In the genomic region with DNA sequence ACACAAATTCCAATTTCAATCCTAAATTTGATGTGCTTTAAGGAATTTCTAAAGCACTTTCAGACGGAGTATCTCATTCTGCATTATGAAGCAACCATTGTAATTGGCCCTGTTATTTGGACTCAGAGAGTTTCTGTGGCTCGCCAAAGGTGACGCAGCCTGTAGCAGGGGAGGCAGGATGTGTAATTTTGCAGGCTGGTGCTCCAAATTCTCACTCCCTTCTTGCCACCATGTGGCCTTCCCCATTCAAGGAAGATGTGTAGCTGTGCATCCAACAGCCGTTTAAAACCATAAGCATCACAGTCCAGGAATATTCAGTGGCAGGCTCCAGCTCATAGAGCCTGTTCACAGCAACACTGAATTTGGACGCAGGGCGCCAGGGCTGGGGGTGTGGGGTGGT, we compare ENCODE assay signal across 16 cellular contexts. TPM values are rescaled to one million over a fixed set of nuclear protein-coding genes. Genes with fewer than 3 reads are reported as not detected.
DNase-seq lines count a peak whose midpoint lies in the region; ATAC-seq, FAIRE-seq and TF ChIP-seq lines count a peak whose summit lies in the region.
"Had no signal": no experiment of that assay in that cellular context is flagged by ENCODE, and none has a peak within 500 bp of the region (broad histone marks: within the 10 kb centered on the region; RNA-seq: fewer than 3 reads in every experiment).

No MANE protein-coding gene starts in this region.

- no peak for DNase-seq in HFFc6
- no peak for DNase-seq in K562 (ENCODE audit: extremely low read depth in 1 of 4, low spot score in 3 of 4)
- DNase-seq in immature natural killer cell = peak in 2 of 3 donors; percentile 36 to 42
- DNase-seq in stimulated activated effector memory CD8-positive, alpha-beta T cell treated with anti-CD3 and anti-CD28 coated beads, Interleukin-12 subunit alpha, Interleukin-12 subunit beta, amount 100 ng/mL, for 72 hours (ENCODE audit: low spot score in 2 of 2) = no peak
- no peak for DNase-seq in foreskin fibroblast
- no peak for DNase-seq in CD14-positive monocyte (ENCODE audit: low spot score)
- DNase-seq in CD8-positive, alpha-beta T cell = no peak
- DNase-seq: activated CD8-positive, alpha-beta memory T cell treated with anti-CD3 and anti-CD28 coated beads, Interleukin-2, amount 50 U/mL, for 48 hours; activated naive CD8-positive, alpha-beta T cell treated with anti-CD3 and anti-CD28 coated beads, Interleukin-2, amount 10 ng/mL, durations not matched to agents 7 days and 5 days; foreskin keratinocyte; GDM1; NCI-H1930; stimulated activated naive CD8-positive, alpha-beta T cell treated with anti-CD3 and anti-CD28 coated beads, Interleukin-15, amount 100 ng/mL, for 72 hours had no signal

- whole genome bisulfite sequencing in K562 (ENCODE audit: insufficient coverage, low coverage, missing lambda C conversion rate) = 85% methylated on average over 6 of the region's 6 CpGs

- H3K79me2 ChIP-seq in K562 (ENCODE audit: control insufficient read depth, insufficient read depth, low read length) = no peaks in the 10 kb centered on the region

- H3K27me3 ChIP-seq in K562 (ENCODE audit: control insufficient read depth in 2 of 2, insufficient read depth in 2 of 2, low read length in 2 of 2) = no peaks in the 10 kb centered on the region
- H3K27me3 ChIP-seq in CD8-positive, alpha-beta T cell (ENCODE audit: insufficient read depth, low read length) = no peaks in the 10 kb centered on the region
- H3K27me3 ChIP-seq: foreskin keratinocyte had no signal

- no peak for TF ChIP-seq EP300 in K562 (IDR thresholded peaks at IDR 0.05; ENCODE audit: low read length)

- peak overlapping the region; percentile 92 for H2AFZ ChIP-seq in K562 (ENCODE audit: low read depth, low read length)

- H3K36me3 Mint-ChIP-seq in HFFc6 (ENCODE audit: low read depth) = peaks cover 13% of the 10 kb centered on the region
- H3K36me3 Mint-ChIP-seq in immature natural killer cell = peaks cover 16 to 40% (median 34%) of the 10 kb centered on the region in 3 donors
- peaks cover 15% of the 10 kb centered on the region for H3K36me3 Mint-ChIP-seq in stimulated activated effector memory CD8-positive, alpha-beta T cell treated with anti-CD3 and anti-CD28 coated beads, Interleukin-12 subunit alpha, Interleukin-12 subunit beta, amount 100 ng/mL, for 72 hours
- peaks cover 21 to 27% of the 10 kb centered on the region in 2 donors for H3K36me3 Mint-ChIP-seq in CD14-positive monocyte
- peaks cover 8% of the 10 kb centered on the region for H3K36me3 Mint-ChIP-seq in CD8-positive, alpha-beta T cell

- no peak overlapping the region for H3K4me2 ChIP-seq in K562 (ENCODE audit: insufficient read depth, low read length)

- in situ Hi-C loops in K562 (cut with MboI) = no loop called here

- H4K20me1 ChIP-seq in K562 (replicated peaks; ENCODE audit: control insufficient read depth, insufficient read depth, low read length) = no peaks in the 10 kb centered on the region

- TF ChIP-seq CTCF in HFFc6 (IDR thresholded peaks at IDR 0.05) (no peak), K562 (IDR thresholded peaks at IDR 0.05 in 2 of 3, conservative IDR thresholded peaks at IDR 0.05 in 1 of 3; ENCODE audit: insufficient read depth in 2 of 3, low read depth in 1 of 3, low read length in 3 of 3) (no peak), foreskin fibroblast (IDR thresholded peaks at IDR 0.05; ENCODE audit: low read depth, low read length) (no peak), CD14-positive monocyte (IDR thresholded peaks at IDR 0.05) (no peak)
- TF ChIP-seq CTCF in CD8-positive, alpha-beta T cell (IDR thresholded peaks at IDR 0.05) = no peak

- BruUV-seq in K562 (replicated peaks; lab: Mats Ljungman, UMichigan) = no TSS peak

- H3K9me3 Mint-ChIP-seq in HFFc6 (peaks cover 5% of the 10 kb centered on the region), immature natural killer cell (no peaks in the 10 kb centered on the region), CD14-positive monocyte (peaks cover 0 to 4% (median 2%) of the 10 kb centered on the region in 7 donors)
- peaks cover 4% of the 10 kb centered on the region for H3K9me3 Mint-ChIP-seq in stimulated activated effector memory CD8-positive, alpha-beta T cell treated with anti-CD3 and anti-CD28 coated beads, Interleukin-12 subunit alpha, Interleukin-12 subunit beta, amount 100 ng/mL, for 72 hours
- no peaks in the 10 kb centered on the region for H3K9me3 Mint-ChIP-seq in CD8-positive, alpha-beta T cell
- H3K9me3 Mint-ChIP-seq: activated naive CD8-positive, alpha-beta T cell treated with anti-CD3 and anti-CD28 coated beads, Interleukin-2, amount 10 ng/mL, durations not matched to agents 7 days and 5 days had no signal

- H3K27ac ChIP-seq in K562 (ENCODE audit: extremely low read depth, low read depth, low read length) = 0 out of 3 replicates have a peak overlapping the region, but pooled peaks have one; percentile 8
- H3K27ac ChIP-seq in CD8-positive, alpha-beta T cell (ENCODE audit: low read depth, low read length) = no peak overlapping the region

- no peak overlapping the region for H3K4me3 ChIP-seq in K562
- no peak overlapping the region for H3K4me3 ChIP-seq in foreskin fibroblast (ENCODE audit: low read depth in 1 of 2, low read length in 2 of 2)
- H3K4me3 ChIP-seq in CD8-positive, alpha-beta T cell (ENCODE audit: low read depth, low read length) = no peak overlapping the region
- H3K4me3 ChIP-seq: HAP-1 had no signal

- ATAC-seq in K562 = no peak
- ATAC-seq in stimulated activated effector memory CD8-positive, alpha-beta T cell treated with anti-CD3 and anti-CD28 coated beads, Interleukin-12 subunit alpha, Interleukin-12 subunit beta, amount 100 ng/mL, for 72 hours = peak; percentile 33
- ATAC-seq in HG02938 (IDR thresholded peaks at IDR 0.05; ENCODE audit: unreplicated experiment) = no peak
- ATAC-seq in CD8-positive, alpha-beta T cell = no peak
- ATAC-seq: stimulated activated naive CD8-positive, alpha-beta T cell treated with anti-CD3 and anti-CD28 coated beads, Interleukin-15, amount 100 ng/mL, for 72 hours had no signal

- CTCF ChIA-PET in K562 (lab: Yijun Ruan, JAX; ENCODE audit: low intra/inter-chr PET ratio) = no interaction called here
- CTCF ChIA-PET in CD8-positive, alpha-beta T cell (lab: Charles Lee) = no interaction called here

- intact Hi-C loops in K562 (cut with micrococcal nuclease) = loop anchor here (2.0 to 5.0 kb wide), 2 partner anchors 21 to 236 kb away; partner anchors contain the start of gene MAP3K4
- intact Hi-C loops in CD14-positive monocyte (cut with micrococcal nuclease) = no loop called here
- intact Hi-C loops in CD8-positive, alpha-beta T cell (cut with DNase I, micrococcal nuclease) = no loop called here

- H3K9ac ChIP-seq in K562 (ENCODE audit: insufficient read depth in 1 of 2, low read depth in 2 of 2, low read length in 2 of 2) = peak overlapping the region in 1 of 2 experiments; percentile 2; a peak in 1 of 4 replicates

- no peaks in the 10 kb centered on the region for H3K9me1 ChIP-seq in K562 (ENCODE audit: control insufficient read depth, insufficient read depth, low read length)

- H3K9me3 ChIP-seq in K562 (replicated peaks; ENCODE audit: control insufficient read depth, insufficient read depth, low read depth, low read length) = peaks cover 14% of the 10 kb centered on the region
- no peaks in the 10 kb centered on the region for H3K9me3 ChIP-seq in CD8-positive, alpha-beta T cell (ENCODE audit: low read length)
- H3K9me3 ChIP-seq: HAP-1 had no signal

- TF ChIP-seq POLR2A in K562 (conservative IDR thresholded peaks at IDR 0.05) = no peak

- TF ChIP-seq RAD21 in K562 (CRISPR knock-in tag; conservative IDR thresholded peaks at IDR 0.05 in 1 of 2, IDR thresholded peaks at IDR 0.05 in 1 of 2) = no peak

- H3K4me1 Mint-ChIP-seq in HFFc6 (ENCODE audit: low read depth) (peaks cover 34% of the 10 kb centered on the region), immature natural killer cell (peaks cover 60 to 68% of the 10 kb centered on the region in 2 donors), CD14-positive monocyte (peaks cover 29% of the 10 kb centered on the region)
- peaks cover 75% of the 10 kb centered on the region for H3K4me1 Mint-ChIP-seq in stimulated activated effector memory CD8-positive, alpha-beta T cell treated with anti-CD3 and anti-CD28 coated beads, Interleukin-12 subunit alpha, Interleukin-12 subunit beta, amount 100 ng/mL, for 72 hours
- H3K4me1 Mint-ChIP-seq in CD8-positive, alpha-beta T cell (ENCODE audit: low read depth) = peaks cover 41% of the 10 kb centered on the region

- H3K27ac Mint-ChIP-seq in HFFc6 = peak overlapping the region; percentile 16; the same call in 1 of the 2 replicates
- H3K27ac Mint-ChIP-seq in immature natural killer cell = peak overlapping the region; percentile 85 to 99 (median 96)
- H3K27ac Mint-ChIP-seq in stimulated activated effector memory CD8-positive, alpha-beta T cell treated with anti-CD3 and anti-CD28 coated beads, Interleukin-12 subunit alpha, Interleukin-12 subunit beta, amount 100 ng/mL, for 72 hours = peak overlapping the region; percentile 43
- peak overlapping the region in 2 of 7 donors; percentile 43 to 68 for H3K27ac Mint-ChIP-seq in CD14-positive monocyte
- H3K27ac Mint-ChIP-seq in CD8-positive, alpha-beta T cell = no peak overlapping the region
- H3K27ac Mint-ChIP-seq: activated naive CD8-positive, alpha-beta T cell treated with anti-CD3 and anti-CD28 coated beads, Interleukin-2, amount 10 ng/mL, durations not matched to agents 7 days and 5 days had no signal

- H3K4me3 Mint-ChIP-seq in HFFc6 (peak overlapping the region; percentile 13; the same call in 1 of the 2 replicates), immature natural killer cell (peak overlapping the region; percentile 60 to 85 (median 79)), CD14-positive monocyte (no peak overlapping the region)
- H3K4me3 Mint-ChIP-seq in stimulated activated effector memory CD8-positive, alpha-beta T cell treated with anti-CD3 and anti-CD28 coated beads, Interleukin-12 subunit alpha, Interleukin-12 subunit beta, amount 100 ng/mL, for 72 hours = peak overlapping the region; percentile 53
- H3K4me3 Mint-ChIP-seq in CD8-positive, alpha-beta T cell = no peak overlapping the region
- H3K4me3 Mint-ChIP-seq: activated naive CD8-positive, alpha-beta T cell treated with anti-CD3 and anti-CD28 coated beads, Interleukin-2, amount 10 ng/mL, durations not matched to agents 7 days and 5 days; stimulated activated naive CD8-positive, alpha-beta T cell treated with anti-CD3 and anti-CD28 coated beads, Interleukin-15, amount 100 ng/mL, for 72 hours had no signal

- no peak for FAIRE-seq in K562 (lab: Jason Lieb, UNC)
- FAIRE-seq: GM18507 had no signal

- H3K4me1 ChIP-seq in K562 (replicated peaks in 1 of 2; ENCODE audit: control insufficient read depth in 2 of 2, insufficient read depth in 2 of 2, low read length in 2 of 2) = peaks cover 23 to 51% of the 10 kb centered on the region in 2 experiments
- H3K4me1 ChIP-seq in CD8-positive, alpha-beta T cell (ENCODE audit: insufficient read depth, low read length) = peaks cover 22% of the 10 kb centered on the region
- H3K4me1 ChIP-seq: HAP-1 had no signal

- peaks cover 6% of the 10 kb centered on the region; the same call in 2 of the 3 replicates for H3K36me3 ChIP-seq in K562 (ENCODE audit: control insufficient read depth, insufficient read depth, low read length)
- no peaks in the 10 kb centered on the region for H3K36me3 ChIP-seq in CD8-positive, alpha-beta T cell (ENCODE audit: insufficient read depth, low read length)

- no peaks in the 10 kb centered on the region; the same call in 1 of the 2 replicates for H3K27me3 Mint-ChIP-seq in HFFc6 (ENCODE audit: insufficient read depth)
- H3K27me3 Mint-ChIP-seq in immature natural killer cell (ENCODE audit: low read depth in 3 of 3) = peaks cover 4 to 17% (median 10%) of the 10 kb centered on the region in 3 donors
- H3K27me3 Mint-ChIP-seq in CD14-positive monocyte (ENCODE audit: low read depth in 3 of 3) = no peaks in the 10 kb centered on the region
- H3K27me3 Mint-ChIP-seq in CD8-positive, alpha-beta T cell (ENCODE audit: low read depth) = no peaks in the 10 kb centered on the region
- H3K27me3 Mint-ChIP-seq: activated naive CD8-positive, alpha-beta T cell treated with anti-CD3 and anti-CD28 coated beads, Interleukin-2, amount 10 ng/mL, durations not matched to agents 7 days and 5 days; stimulated activated naive CD8-positive, alpha-beta T cell treated with anti-CD3 and anti-CD28 coated beads, Interleukin-15, amount 100 ng/mL, for 72 hours had no signal

- POLR2A ChIA-PET in K562 (lab: Yijun Ruan, JAX) = interaction anchor here (0.8 to 4.4 kb wide), 4 partner anchors 9 to 33 kb away, joined by 3 to 45 read pairs (median 8); no protein-coding TSS in a partner anchor
- POLR2A ChIA-PET in CD8-positive, alpha-beta T cell (lab: Charles Lee) = no interaction called here

RNA-seq across cellular contexts. Expression of gene AGPAT4, which starts 45.8 kb away (rescaled TPM):
- 1 to 10 TPM; 2.3 to 4.0 (median 2.7) TPM for total RNA-seq in HFFc6 (2021; fragmentation: NEBNext Ultra II Directional; extraction: Animal tissue kit (Norgen Biotek cat#: 25700))
- total RNA-seq in K562 (2011; cell fraction: chromatin; rRNA removed; ENCODE audit: low replicate concordance) = 90.5 and 109 TPM in 2 replicates
- total RNA-seq in K562 (2011; cell fraction: nucleolus; rRNA removed) = 65.2 and 67.4 TPM in 2 replicates
- total RNA-seq in K562 (2011; cell fraction: nucleoplasm; rRNA removed) = 60.1 and 75.0 TPM in 2 replicates
- total RNA-seq in K562 (2014; rRNA removed) (4.5 and 6.7 TPM in 2 replicates), K562 (2014; rRNA removed; fragmentation: Illumina TruSeq; extraction: Trizol) (7.1 and 7.9 TPM in 2 replicates), K562 (2015; rRNA removed; fragmentation: Illumina TruSeq; extraction: Trizol) (5.0 and 5.6 TPM in 2 replicates), K562 (2021) (9.2 and 9.7 TPM in 2 replicates)
- polyA plus RNA-seq in K562 (2011; rRNA removed) (15.0 and 17.0 TPM in 2 replicates), K562 (2014; fragmentation: Illumina TruSeq; extraction: Trizol) (5.6 and 5.7 TPM in 2 replicates), K562 (2014; fragmentation: Nextera tagmentation; extraction: Ambion mirVana) (1 to 10 TPM; 2.2 to 3.4 TPM), K562 (2014; rRNA removed) (7.2 and 7.3 TPM in 2 replicates), immature natural killer cell (10 to 100 TPM; 14.4 to 16.6 (median 14.8) TPM), CD14-positive monocyte (1 to 10 TPM; 6.4 to 6.9 TPM)
- polyA plus RNA-seq in K562 (2011; cell fraction: cytosol; rRNA removed) = 9.2 and 14.2 TPM in 2 replicates
- polyA plus RNA-seq in K562 (2011; cell fraction: nucleus; rRNA removed) = 62.4 and 68.7 TPM in 2 replicates
- polyA plus RNA-seq in K562 (2012) = 5.3 and 8.6 TPM in 2 replicates
- 31.8 and 34.7 TPM in 2 replicates for polyA minus RNA-seq in K562 (2011; rRNA and poly(A)+ RNA removed)
- 6.3 and 8.8 TPM in 2 replicates for polyA minus RNA-seq in K562 (2011; cell fraction: cytosol; rRNA and poly(A)+ RNA removed)
- 36.2 and 58.6 TPM in 2 replicates for polyA minus RNA-seq in K562 (2011; cell fraction: nucleus; rRNA and poly(A)+ RNA removed)
- total RNA-seq in CD8-positive, alpha-beta T cell = 1 to 10 TPM; 1.2 to 2.8 TPM

Comparison
In these comparisons a context has a peak if more than half of its experiments do, and no peak if none do; other contexts are left out.
1. DNase-seq: peak in immature natural killer cell (2 of 3); none in HFFc6 (single experiment), K562 (0 of 4), stimulated activated effector memory CD8-positive, alpha-beta T cell treated with anti-CD3 and anti-CD28 coated beads, Interleukin-12 subunit alpha, Interleukin-12 subunit beta, amount 100 ng/mL, for 72 hours (0 of 2), foreskin fibroblast (0 of 2), CD14-positive monocyte (single experiment) and CD8-positive, alpha-beta T cell (0 of 7).
2. H3K4me3 Mint-ChIP-seq: peak in HFFc6 (single experiment), immature natural killer cell (5 of 5) and stimulated activated effector memory CD8-positive, alpha-beta T cell treated with anti-CD3 and anti-CD28 coated beads, Interleukin-12 subunit alpha, Interleukin-12 subunit beta, amount 100 ng/mL, for 72 hours (single experiment); none in CD14-positive monocyte (0 of 2) and CD8-positive, alpha-beta T cell (single experiment).